ENCODE assay signal across 8 cellular contexts in the genomic region with DNA sequence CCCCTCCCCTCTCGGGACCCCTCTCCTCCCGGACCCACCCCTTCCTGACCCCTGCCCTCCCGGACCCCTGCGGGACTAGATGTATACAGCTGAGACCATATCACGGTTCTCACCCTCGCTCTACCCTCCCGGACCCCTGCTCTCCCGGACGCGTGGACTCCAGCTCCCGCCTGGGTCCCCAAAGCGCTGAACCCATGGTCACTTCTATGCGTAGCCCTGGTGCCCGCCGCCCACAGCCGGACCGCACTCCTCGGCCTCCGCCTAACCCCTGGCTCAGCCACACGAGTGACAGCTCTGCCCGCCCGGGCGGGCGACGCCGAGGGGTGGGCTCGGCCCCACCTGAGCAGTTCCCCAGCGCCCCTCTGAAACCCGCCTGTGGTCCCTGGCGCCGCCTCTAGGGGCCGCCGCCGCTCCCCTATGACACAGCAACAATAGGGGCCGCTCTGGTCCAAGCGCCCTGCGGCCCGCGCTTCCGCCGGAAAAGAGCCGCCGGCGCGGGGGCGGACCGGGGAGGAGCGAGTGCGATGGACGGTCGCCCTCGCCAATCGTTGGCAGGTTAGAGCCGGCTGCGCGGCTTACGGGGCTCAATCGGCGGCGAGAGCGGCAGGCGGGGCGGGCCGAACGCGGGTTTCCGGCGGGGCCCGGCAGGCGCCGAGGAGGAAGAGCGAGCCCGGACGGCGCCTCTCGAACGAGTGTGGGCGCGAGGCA. TPM values are rescaled to one million over a fixed set of nuclear protein-coding genes. Genes with fewer than 3 reads are reported as not detected.
A peak's percentile ranks its signal among the peaks of the same experiment; 100 is the strongest.
DNase-seq lines count a peak whose midpoint lies in the region; TF ChIP-seq lines count a peak whose summit lies in the region.

A gene with protein sequence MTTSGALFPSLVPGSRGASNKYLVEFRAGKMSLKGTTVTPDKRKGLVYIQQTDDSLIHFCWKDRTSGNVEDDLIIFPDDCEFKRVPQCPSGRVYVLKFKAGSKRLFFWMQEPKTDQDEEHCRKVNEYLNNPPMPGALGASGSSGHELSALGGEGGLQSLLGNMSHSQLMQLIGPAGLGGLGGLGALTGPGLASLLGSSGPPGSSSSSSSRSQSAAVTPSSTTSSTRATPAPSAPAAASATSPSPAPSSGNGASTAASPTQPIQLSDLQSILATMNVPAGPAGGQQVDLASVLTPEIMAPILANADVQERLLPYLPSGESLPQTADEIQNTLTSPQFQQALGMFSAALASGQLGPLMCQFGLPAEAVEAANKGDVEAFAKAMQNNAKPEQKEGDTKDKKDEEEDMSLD (plus strand): TSS at position 657 of the 708 bp plus-strand sequence. CDS start 572 bp downstream, outside the sequence.

- no peaks in the 10 kb centered on the region for H3K27me3 ChIP-seq in H7 (ENCODE audit: control insufficient read depth, insufficient read depth, low read length)
- H3K27me3 ChIP-seq in neural cell (ENCODE audit: insufficient read depth, low read depth, low read length), result no peaks in the 10 kb centered on the region
- no peaks in the 10 kb centered on the region for H3K27me3 ChIP-seq in stomach

- WGBS in stomach, 5 donors, result 0% methylated on average over 25 to 79 of the region's 79 CpGs

- H3K4me1 ChIP-seq in stomach, result peaks cover 26 to 53% (median 40%) of the 10 kb centered on the region in 4 donors

- TF ChIP-seq CTCF in neural cell (IDR thresholded peaks at IDR 0.05; ENCODE audit: poor library complexity, severe bottlenecking) (peak; percentile 99), stomach (IDR thresholded peaks at IDR 0.05) (peak in 6 of 7 experiments; percentile 82 to 98 (median 96))

- H3K27ac ChIP-seq in neural cell (ENCODE audit: low read length) (peak within 1 kb of the TSS; percentile 72), stomach (peak within 1 kb of the TSS; percentile 96 to 99 (median 97))

- peak within 1 kb of the TSS; percentile 82 for H3K4me2 ChIP-seq in neural cell (ENCODE audit: low read length)

- H3K9ac ChIP-seq in neural cell (ENCODE audit: low read length), result peak within 1 kb of the TSS; percentile 80

- intact Hi-C loops in stomach (cut with DNase I; ENCODE audit: low total_unique reads), result loop anchor here (5.0 kb wide), 1 partner anchor 80 kb away; no protein-coding TSS in a partner anchor

- H3K4me3 ChIP-seq in H7 (ENCODE audit: insufficient read depth, low read depth, low read length), result peak within 1 kb of the TSS; percentile 94
- peak within 1 kb of the TSS; percentile 93 for H3K4me3 ChIP-seq in neural cell (ENCODE audit: low read length)
- peak within 1 kb of the TSS; percentile 78 to 92 (median 82) for H3K4me3 ChIP-seq in stomach

- H3F3A ChIP-seq in neural cell (ENCODE audit: insufficient read depth, low read length, poor library complexity, severe bottlenecking), result no peaks in the 10 kb centered on the region

- H4K20me1 ChIP-seq in neural cell (ENCODE audit: insufficient read depth), result peaks cover 9% of the 10 kb centered on the region

- peak; percentile 69 for TF ChIP-seq EP300 in neural cell (conservative IDR thresholded peaks at IDR 0.05; ENCODE audit: poor library complexity, severe bottlenecking)
- TF ChIP-seq EP300 in stomach (IDR thresholded peaks at IDR 0.05), result no peak

- TF ChIP-seq RAD21 in neural cell (conservative IDR thresholded peaks at IDR 0.05), result peak; percentile 71

- no peak for TF ChIP-seq POLR2A in stomach (IDR thresholded peaks at IDR 0.05)

- peaks cover 14% of the 10 kb centered on the region for H3K79me2 ChIP-seq in neural cell (replicated peaks; ENCODE audit: insufficient read depth, low read length)

- H3K9me3 ChIP-seq in neural cell (ENCODE audit: low read length) (no peaks in the 10 kb centered on the region), stomach (no peaks in the 10 kb centered on the region)

- H3K9me2 ChIP-seq in neural cell (ENCODE audit: insufficient read depth, low read length), result no peaks in the 10 kb centered on the region

- in situ Hi-C loops in G401 (cut with HindIII; ENCODE audit: low sequenced_read_pairs), result no loop called here

- peak; percentile 95 for DNase-seq in G401 (ENCODE audit: low spot score)
- DNase-seq in H7, result peak; percentile 100
- DNase-seq in M059J (ENCODE audit: low read depth), result peak; percentile 97
- peak; percentile 97 for DNase-seq in SHP77 (lab: John Stamatoyannopoulos, UW)
- peak; percentile 99 for DNase-seq in activated effector memory CD4-positive, alpha-beta T cell treated with anti-CD3 and anti-CD28 coated beads, Interleukin-2, amount 50 U/mL, for 16 hours
- peak; percentile 90 for DNase-seq in fibroblast of the conjunctiva (ENCODE audit: low read depth)
- DNase-seq in stomach, result peak; percentile 97

- H3K36me3 ChIP-seq in H7 (replicated peaks; ENCODE audit: control insufficient read depth, insufficient read depth, low read length) (peaks cover 30% of the 10 kb centered on the region), neural cell (ENCODE audit: insufficient read depth, low read length) (no peaks in the 10 kb centered on the region), stomach (peaks cover 23 to 51% (median 49%) of the 10 kb centered on the region in 4 donors)

- H2AFZ ChIP-seq in neural cell (ENCODE audit: low read depth, low read length), result peak within 1 kb of the TSS; percentile 69

TF ChIP-seq in neural cell, 6 proteins besides CTCF, POLR2A, EP300 and RAD21:
- TF ChIP-seq, protein P1, sequence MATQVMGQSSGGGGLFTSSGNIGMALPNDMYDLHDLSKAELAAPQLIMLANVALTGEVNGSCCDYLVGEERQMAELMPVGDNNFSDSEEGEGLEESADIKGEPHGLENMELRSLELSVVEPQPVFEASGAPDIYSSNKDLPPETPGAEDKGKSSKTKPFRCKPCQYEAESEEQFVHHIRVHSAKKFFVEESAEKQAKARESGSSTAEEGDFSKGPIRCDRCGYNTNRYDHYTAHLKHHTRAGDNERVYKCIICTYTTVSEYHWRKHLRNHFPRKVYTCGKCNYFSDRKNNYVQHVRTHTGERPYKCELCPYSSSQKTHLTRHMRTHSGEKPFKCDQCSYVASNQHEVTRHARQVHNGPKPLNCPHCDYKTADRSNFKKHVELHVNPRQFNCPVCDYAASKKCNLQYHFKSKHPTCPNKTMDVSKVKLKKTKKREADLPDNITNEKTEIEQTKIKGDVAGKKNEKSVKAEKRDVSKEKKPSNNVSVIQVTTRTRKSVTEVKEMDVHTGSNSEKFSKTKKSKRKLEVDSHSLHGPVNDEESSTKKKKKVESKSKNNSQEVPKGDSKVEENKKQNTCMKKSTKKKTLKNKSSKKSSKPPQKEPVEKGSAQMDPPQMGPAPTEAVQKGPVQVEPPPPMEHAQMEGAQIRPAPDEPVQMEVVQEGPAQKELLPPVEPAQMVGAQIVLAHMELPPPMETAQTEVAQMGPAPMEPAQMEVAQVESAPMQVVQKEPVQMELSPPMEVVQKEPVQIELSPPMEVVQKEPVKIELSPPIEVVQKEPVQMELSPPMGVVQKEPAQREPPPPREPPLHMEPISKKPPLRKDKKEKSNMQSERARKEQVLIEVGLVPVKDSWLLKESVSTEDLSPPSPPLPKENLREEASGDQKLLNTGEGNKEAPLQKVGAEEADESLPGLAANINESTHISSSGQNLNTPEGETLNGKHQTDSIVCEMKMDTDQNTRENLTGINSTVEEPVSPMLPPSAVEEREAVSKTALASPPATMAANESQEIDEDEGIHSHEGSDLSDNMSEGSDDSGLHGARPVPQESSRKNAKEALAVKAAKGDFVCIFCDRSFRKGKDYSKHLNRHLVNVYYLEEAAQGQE (IDR thresholded peaks at IDR 0.05; ENCODE audit: borderline replicate concordance), result no peak
- peak; percentile 67 for TF ChIP-seq SMC3 (conservative IDR thresholded peaks at IDR 0.05; ENCODE audit: poor library complexity)
- TF ChIP-seq MXI1 (conservative IDR thresholded peaks at IDR 0.05; ENCODE audit: poor library complexity, severe bottlenecking), result peak; percentile 75
- no peak for TF ChIP-seq EZH2 (IDR thresholded peaks at IDR 0.05; ENCODE audit: borderline replicate concordance, insufficient read depth, low read length, poor library complexity, severe bottlenecking)
- TF ChIP-seq TAF1 (IDR thresholded peaks at IDR 0.05; ENCODE audit: low read depth), result no peak
- peak; percentile 76 for TF ChIP-seq POLR2AphosphoS5 (IDR thresholded peaks at IDR 0.05)

RNA-seq across cellular contexts. Expression of the gene that starts here (rescaled TPM):
- 209 and 255 TPM in 2 replicates for total RNA-seq in G401 (2014; rRNA removed; shearing (Covaris generic))
- total RNA-seq in H7 (2014; rRNA removed; shearing (Covaris generic)), result 224 and 290 TPM in 2 replicates
- total RNA-seq in M059J (2014; rRNA removed; shearing (Covaris generic)), result 235 and 272 TPM in 2 replicates
- polyA plus RNA-seq in neural cell (106 and 111 TPM in 2 replicates), stomach (10 to 100 TPM; 82.3 to 91.3 (median 85.0) TPM)
- polyA minus RNA-seq in neural cell, result 58.3 and 58.7 TPM in 2 replicates
- total RNA-seq in stomach, result 100 to 1,000 TPM in 2 of 5 donors, 10 to 100 TPM in 3; 42.0 to 130 (median 68.4) TPM

Comparison
In these comparisons a context has a peak if more than half of its experiments do, and no peak if none do; other contexts are left out.
1. Peak in every context shown above with its lines: DNase-seq, H3K4me3 ChIP-seq and H3K27ac ChIP-seq.